ENCODE assay signal across 1 cellular context in genomic region chr6:125157725-125158124, GRCh38.
A peak's percentile ranks its signal among the peaks of the same experiment; 100 is the strongest.
TF ChIP-seq lines count a peak whose summit lies in the region.

No MANE protein-coding gene starts in this region.

TF ChIP-seq in K562, 482 proteins besides CTCF, POLR2A, EP300 and RAD21 (continued from another document and continues in another):
- TF ChIP-seq, protein P1, sequence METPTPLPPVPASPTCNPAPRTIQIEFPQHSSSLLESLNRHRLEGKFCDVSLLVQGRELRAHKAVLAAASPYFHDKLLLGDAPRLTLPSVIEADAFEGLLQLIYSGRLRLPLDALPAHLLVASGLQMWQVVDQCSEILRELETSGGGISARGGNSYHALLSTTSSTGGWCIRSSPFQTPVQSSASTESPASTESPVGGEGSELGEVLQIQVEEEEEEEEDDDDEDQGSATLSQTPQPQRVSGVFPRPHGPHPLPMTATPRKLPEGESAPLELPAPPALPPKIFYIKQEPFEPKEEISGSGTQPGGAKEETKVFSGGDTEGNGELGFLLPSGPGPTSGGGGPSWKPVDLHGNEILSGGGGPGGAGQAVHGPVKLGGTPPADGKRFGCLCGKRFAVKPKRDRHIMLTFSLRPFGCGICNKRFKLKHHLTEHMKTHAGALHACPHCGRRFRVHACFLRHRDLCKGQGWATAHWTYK (CRISPR knock-in tag; IDR thresholded peaks at IDR 0.05) = peak; percentile 92
- TF ChIP-seq ZBTB11 (CRISPR knock-in tag; IDR thresholded peaks at IDR 0.05) = 0 out of 6 replicates have a peak, but pooled peaks of 1 of the 3 experiments have one; percentile 36
- TF ChIP-seq XRCC4 (IDR thresholded peaks at IDR 0.05; ENCODE audit: extremely low read depth, insufficient read depth, insufficient read length) = no peak
- TF ChIP-seq, protein P2, sequence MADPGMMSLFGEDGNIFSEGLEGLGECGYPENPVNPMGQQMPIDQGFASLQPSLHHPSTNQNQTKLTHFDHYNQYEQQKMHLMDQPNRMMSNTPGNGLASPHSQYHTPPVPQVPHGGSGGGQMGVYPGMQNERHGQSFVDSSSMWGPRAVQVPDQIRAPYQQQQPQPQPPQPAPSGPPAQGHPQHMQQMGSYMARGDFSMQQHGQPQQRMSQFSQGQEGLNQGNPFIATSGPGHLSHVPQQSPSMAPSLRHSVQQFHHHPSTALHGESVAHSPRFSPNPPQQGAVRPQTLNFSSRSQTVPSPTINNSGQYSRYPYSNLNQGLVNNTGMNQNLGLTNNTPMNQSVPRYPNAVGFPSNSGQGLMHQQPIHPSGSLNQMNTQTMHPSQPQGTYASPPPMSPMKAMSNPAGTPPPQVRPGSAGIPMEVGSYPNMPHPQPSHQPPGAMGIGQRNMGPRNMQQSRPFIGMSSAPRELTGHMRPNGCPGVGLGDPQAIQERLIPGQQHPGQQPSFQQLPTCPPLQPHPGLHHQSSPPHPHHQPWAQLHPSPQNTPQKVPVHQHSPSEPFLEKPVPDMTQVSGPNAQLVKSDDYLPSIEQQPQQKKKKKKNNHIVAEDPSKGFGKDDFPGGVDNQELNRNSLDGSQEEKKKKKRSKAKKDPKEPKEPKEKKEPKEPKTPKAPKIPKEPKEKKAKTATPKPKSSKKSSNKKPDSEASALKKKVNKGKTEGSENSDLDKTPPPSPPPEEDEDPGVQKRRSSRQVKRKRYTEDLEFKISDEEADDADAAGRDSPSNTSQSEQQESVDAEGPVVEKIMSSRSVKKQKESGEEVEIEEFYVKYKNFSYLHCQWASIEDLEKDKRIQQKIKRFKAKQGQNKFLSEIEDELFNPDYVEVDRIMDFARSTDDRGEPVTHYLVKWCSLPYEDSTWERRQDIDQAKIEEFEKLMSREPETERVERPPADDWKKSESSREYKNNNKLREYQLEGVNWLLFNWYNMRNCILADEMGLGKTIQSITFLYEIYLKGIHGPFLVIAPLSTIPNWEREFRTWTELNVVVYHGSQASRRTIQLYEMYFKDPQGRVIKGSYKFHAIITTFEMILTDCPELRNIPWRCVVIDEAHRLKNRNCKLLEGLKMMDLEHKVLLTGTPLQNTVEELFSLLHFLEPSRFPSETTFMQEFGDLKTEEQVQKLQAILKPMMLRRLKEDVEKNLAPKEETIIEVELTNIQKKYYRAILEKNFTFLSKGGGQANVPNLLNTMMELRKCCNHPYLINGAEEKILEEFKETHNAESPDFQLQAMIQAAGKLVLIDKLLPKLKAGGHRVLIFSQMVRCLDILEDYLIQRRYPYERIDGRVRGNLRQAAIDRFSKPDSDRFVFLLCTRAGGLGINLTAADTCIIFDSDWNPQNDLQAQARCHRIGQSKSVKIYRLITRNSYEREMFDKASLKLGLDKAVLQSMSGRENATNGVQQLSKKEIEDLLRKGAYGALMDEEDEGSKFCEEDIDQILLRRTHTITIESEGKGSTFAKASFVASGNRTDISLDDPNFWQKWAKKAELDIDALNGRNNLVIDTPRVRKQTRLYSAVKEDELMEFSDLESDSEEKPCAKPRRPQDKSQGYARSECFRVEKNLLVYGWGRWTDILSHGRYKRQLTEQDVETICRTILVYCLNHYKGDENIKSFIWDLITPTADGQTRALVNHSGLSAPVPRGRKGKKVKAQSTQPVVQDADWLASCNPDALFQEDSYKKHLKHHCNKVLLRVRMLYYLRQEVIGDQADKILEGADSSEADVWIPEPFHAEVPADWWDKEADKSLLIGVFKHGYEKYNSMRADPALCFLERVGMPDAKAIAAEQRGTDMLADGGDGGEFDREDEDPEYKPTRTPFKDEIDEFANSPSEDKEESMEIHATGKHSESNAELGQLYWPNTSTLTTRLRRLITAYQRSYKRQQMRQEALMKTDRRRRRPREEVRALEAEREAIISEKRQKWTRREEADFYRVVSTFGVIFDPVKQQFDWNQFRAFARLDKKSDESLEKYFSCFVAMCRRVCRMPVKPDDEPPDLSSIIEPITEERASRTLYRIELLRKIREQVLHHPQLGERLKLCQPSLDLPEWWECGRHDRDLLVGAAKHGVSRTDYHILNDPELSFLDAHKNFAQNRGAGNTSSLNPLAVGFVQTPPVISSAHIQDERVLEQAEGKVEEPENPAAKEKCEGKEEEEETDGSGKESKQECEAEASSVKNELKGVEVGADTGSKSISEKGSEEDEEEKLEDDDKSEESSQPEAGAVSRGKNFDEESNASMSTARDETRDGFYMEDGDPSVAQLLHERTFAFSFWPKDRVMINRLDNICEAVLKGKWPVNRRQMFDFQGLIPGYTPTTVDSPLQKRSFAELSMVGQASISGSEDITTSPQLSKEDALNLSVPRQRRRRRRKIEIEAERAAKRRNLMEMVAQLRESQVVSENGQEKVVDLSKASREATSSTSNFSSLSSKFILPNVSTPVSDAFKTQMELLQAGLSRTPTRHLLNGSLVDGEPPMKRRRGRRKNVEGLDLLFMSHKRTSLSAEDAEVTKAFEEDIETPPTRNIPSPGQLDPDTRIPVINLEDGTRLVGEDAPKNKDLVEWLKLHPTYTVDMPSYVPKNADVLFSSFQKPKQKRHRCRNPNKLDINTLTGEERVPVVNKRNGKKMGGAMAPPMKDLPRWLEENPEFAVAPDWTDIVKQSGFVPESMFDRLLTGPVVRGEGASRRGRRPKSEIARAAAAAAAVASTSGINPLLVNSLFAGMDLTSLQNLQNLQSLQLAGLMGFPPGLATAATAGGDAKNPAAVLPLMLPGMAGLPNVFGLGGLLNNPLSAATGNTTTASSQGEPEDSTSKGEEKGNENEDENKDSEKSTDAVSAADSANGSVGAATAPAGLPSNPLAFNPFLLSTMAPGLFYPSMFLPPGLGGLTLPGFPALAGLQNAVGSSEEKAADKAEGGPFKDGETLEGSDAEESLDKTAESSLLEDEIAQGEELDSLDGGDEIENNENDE (IDR thresholded peaks at IDR 0.05; ENCODE audit: low read depth, low read length) = no peak
- TF ChIP-seq MTF1 (CRISPR knock-in tag; IDR thresholded peaks at IDR 0.05; ENCODE audit: borderline replicate concordance) = no peak
- TF ChIP-seq ZEB2 (IDR thresholded peaks at IDR 0.05) = peak; percentile 36; the same call in 1 of the 2 replicates
- no peak for TF ChIP-seq HDAC3 (IDR thresholded peaks at IDR 0.05; ENCODE audit: borderline replicate concordance, partially characterized antibody)
- TF ChIP-seq BRD9 (IDR thresholded peaks at IDR 0.05; ENCODE audit: low read depth, partially characterized antibody) = no peak
- no peak for TF ChIP-seq NFYB (IDR thresholded peaks at IDR 0.05; ENCODE audit: extremely low read depth, insufficient read length)
- peak; percentile 80 for TF ChIP-seq MGA (IDR thresholded peaks at IDR 0.05)
- TF ChIP-seq NELFE (IDR thresholded peaks at IDR 0.05; ENCODE audit: insufficient read depth, insufficient read length) = no peak
- TF ChIP-seq FOXK1 (CRISPR knock-in tag; IDR thresholded peaks at IDR 0.05; ENCODE audit: borderline replicate concordance) = no peak
- TF ChIP-seq, protein P3, sequence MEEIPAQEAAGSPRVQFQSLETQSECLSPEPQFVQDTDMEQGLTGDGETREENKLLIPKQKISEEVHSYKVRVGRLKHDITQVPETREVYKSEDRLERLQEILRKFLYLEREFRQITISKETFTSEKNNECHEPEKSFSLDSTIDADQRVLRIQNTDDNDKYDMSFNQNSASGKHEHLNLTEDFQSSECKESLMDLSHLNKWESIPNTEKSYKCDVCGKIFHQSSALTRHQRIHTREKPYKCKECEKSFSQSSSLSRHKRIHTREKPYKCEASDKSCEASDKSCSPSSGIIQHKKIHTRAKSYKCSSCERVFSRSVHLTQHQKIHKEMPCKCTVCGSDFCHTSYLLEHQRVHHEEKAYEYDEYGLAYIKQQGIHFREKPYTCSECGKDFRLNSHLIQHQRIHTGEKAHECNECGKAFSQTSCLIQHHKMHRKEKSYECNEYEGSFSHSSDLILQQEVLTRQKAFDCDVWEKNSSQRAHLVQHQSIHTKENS (CRISPR knock-in tag; IDR thresholded peaks at IDR 0.05) = no peak
- no peak for TF ChIP-seq TAL1 (IDR thresholded peaks at IDR 0.05)
- TF ChIP-seq NR0B1 (IDR thresholded peaks at IDR 0.05; ENCODE audit: partially characterized antibody) = no peak
- TF ChIP-seq SIRT6 (IDR thresholded peaks at IDR 0.05; ENCODE audit: low read depth, low read length) = no peak
- no peak for TF ChIP-seq EGR1 (conservative IDR thresholded peaks at IDR 0.05)
